In the genomic region with DNA sequence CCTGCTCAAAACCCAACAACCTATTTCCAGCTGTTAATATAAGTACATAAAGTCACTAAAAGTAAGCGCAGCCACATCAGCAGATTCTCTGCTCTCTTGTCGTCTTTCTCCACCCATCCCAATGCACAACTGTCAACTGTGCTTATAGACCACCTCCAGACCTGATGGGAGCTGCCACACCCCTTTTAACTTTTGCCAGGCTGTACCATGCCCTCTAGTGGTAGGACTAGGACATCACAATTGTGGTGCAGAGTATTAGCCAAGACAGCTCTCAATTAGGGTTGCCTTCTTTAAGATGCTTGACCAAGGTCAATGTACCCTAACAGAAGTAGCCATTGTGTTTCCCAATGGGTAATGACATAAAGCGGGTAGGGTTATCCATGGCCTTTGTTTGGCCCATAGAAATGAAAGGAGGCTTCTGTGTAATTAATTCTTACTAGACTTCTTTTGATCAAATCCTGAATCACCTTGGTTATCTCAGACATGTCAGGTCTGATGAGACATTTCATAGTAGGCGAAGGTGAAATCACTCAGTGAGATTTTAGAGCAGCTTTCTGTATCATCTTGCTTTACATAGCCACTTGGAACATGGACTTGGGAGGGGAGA, we compare ENCODE assay signal across 8 cellular contexts.
DNase-seq lines count a peak whose midpoint lies in the region; ATAC-seq, FAIRE-seq and TF ChIP-seq lines count a peak whose summit lies in the region.

No MANE protein-coding gene starts in this region.

- peak; percentile 93 for FAIRE-seq in GM12892 (lab: Jason Lieb, UNC)
- peak; percentile 41 for FAIRE-seq in islet of Langerhans (lab: Jason Lieb, UNC)

- CTCF ChIA-PET in AG04450 (lab: Charles Lee) = interaction anchor here (0.6 to 3.9 kb wide), 39 partner anchors 9 to 699 kb away, joined by 3 to 52 read pairs (median 6); a partner anchor contains a TSS

- H3K27ac ChIP-seq in AG04450 (ENCODE audit: low read depth, low read length) (no peak overlapping the region), brain microvascular endothelial cell (no peak overlapping the region)

- no peaks in the 10 kb centered on the region for H3K9me3 ChIP-seq in AG04450 (ENCODE audit: control insufficient read depth, insufficient read depth, low read length)

- H3K4me3 ChIP-seq in AG04450 (ENCODE audit: low read depth, low read length) (no peak overlapping the region), brain microvascular endothelial cell (ENCODE audit: low read depth, low read length) (no peak overlapping the region)

- DNase-seq in AG04450 (ENCODE audit: low read depth, low spot score) = peak; percentile 30
- DNase-seq in GM12892 (ENCODE audit: insufficient read length) = peak; percentile 13
- DNase-seq in NCI-H1105 treated with DMSO at 0.1 percent for 48 hours (lab: John Stamatoyannopoulos, UW) = peak; percentile 77
- DNase-seq in SKM-1 treated with dmso at 0.1 percent for 144 hours (lab: John Stamatoyannopoulos, UW; ENCODE audit: unreplicated experiment) = peak; percentile 47
- DNase-seq in brain microvascular endothelial cell = peak; percentile 52
- DNase-seq in stimulated activated CD4-positive, alpha-beta T cell treated with anti-CD3 and anti-CD28 coated beads, Interleukin-4, amount 100 ng/mL, for 48 hours (ENCODE audit: low read depth in 2 of 2) = peak; percentile 6 to 10

- peak; percentile 71 for ATAC-seq in HG02852 (IDR thresholded peaks at IDR 0.05; ENCODE audit: unreplicated experiment)

- H3K27me3 ChIP-seq in AG04450 (ENCODE audit: control insufficient read depth, insufficient read depth, low read length) = no peaks in the 10 kb centered on the region
- no peaks in the 10 kb centered on the region for H3K27me3 ChIP-seq in brain microvascular endothelial cell (replicated peaks)

- in situ Hi-C loops in brain microvascular endothelial cell (cut with HindIII; ENCODE audit: low pct_ligation_motif_present, low sequenced_read_pairs) = no loop called here

- TF ChIP-seq CTCF in AG04450 (IDR thresholded peaks at IDR 0.05; ENCODE audit: low read depth, low read length) (peak; percentile 94), brain microvascular endothelial cell (IDR thresholded peaks at IDR 0.05; ENCODE audit: low read depth, low read length, missing control alignments) (peak; percentile 95)

- POLR2A ChIA-PET in AG04450 (lab: Yijun Ruan, JAX) = interaction anchor here (0.5 kb wide), 1 partner anchor 419 kb away, joined by 3 read pairs; no protein-coding TSS in a partner anchor

- no peak for TF ChIP-seq POLR2A in GM12892 (IDR thresholded peaks at IDR 0.05; ENCODE audit: low read depth, low read length)

- peaks cover 30% of the 10 kb centered on the region for H3K36me3 ChIP-seq in brain microvascular endothelial cell (replicated peaks)

Comparison
In these comparisons a context has a peak if more than half of its experiments do, and no peak if none do; other contexts are left out.
1. DNase-seq: peak in every context shown above with its lines; median percentile 77 in NCI-H1105 treated with DMSO at 0.1 percent for 48 hours; 52 in brain microvascular endothelial cell; 47 in SKM-1 treated with dmso at 0.1 percent for 144 hours; 30 in AG04450; 13 in GM12892; 8 in stimulated activated CD4-positive, alpha-beta T cell treated with anti-CD3 and anti-CD28 coated beads, Interleukin-4, amount 100 ng/mL, for 48 hours.